10 cellular contexts compared by ENCODE assay signal in the genomic region with DNA sequence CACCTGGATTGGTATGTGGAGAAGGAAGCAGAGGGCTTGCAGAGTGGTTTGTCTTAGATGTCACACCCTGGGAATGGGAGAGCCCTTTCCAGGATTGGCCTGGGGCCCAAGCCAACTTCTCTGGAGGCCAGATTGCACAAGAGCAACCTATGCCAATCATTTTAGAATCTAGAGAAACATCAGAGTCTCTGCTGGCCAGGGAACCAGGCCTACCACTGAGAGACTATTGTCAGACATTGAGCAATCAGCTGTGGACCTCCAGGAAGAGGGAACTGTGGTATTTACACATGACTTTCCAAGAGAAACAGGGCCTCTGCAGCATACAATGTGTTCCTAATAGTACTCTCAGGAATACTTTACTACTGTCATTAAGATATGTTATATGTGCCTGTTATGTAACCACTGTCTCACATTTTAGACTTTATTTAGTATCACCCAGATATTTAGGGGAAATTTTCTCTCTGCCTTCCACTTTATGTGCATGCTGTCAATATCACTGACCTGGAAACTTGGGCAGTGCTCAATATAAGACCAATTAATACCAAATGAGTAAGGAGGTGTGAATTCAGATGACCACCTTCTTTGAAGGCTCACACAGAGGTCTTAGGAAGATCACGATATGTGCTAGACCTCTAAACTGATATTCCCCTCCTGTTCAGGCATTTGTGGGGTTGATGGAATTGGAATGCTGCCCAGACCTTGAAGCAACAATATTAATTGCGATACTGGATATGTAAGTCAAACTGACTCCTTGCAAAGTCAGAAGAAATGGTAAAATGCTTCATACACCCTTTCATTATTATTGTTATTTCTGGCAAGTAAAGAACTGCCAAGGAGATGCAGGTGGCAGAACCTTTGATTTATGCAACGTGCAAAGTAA. TPM values are rescaled to one million over a fixed set of nuclear protein-coding genes. Genes with fewer than 3 reads are reported as not detected.
DNase-seq lines count a peak whose midpoint lies in the region; ATAC-seq and TF ChIP-seq lines count a peak whose summit lies in the region.
"Had no signal": no experiment of that assay in that cellular context is flagged by ENCODE, and none has a peak within 500 bp of the region (broad histone marks: within the 10 kb centered on the region; RNA-seq: fewer than 3 reads in every experiment).

No MANE protein-coding gene starts in this region.

- ATAC-seq in GM19351 (IDR thresholded peaks at IDR 0.05; ENCODE audit: unreplicated experiment): no peak
- ATAC-seq: activated CD8-positive, alpha-beta T cell treated with anti-CD3 and anti-CD28 coated beads for 36 hours had no signal

- H3K36me3 ChIP-seq in BJ (ENCODE audit: control insufficient read depth, insufficient read depth, low read length): no peaks in the 10 kb centered on the region

- no peak for TF ChIP-seq CTCF in BJ (IDR thresholded peaks at IDR 0.05; ENCODE audit: insufficient read depth, low read depth, low read length)

- DNase-seq in BJ (ENCODE audit: low read depth): peak; percentile 44
- DNase-seq in NCI-H146 treated with DMSO at 0.1 percent for 48 hours (lab: John Stamatoyannopoulos, UW; ENCODE audit: unreplicated experiment): peak; percentile 39
- DNase-seq in dermis microvascular lymphatic vessel endothelial cell (ENCODE audit: low read depth in 2 of 2): peak; percentile 4 to 31
- peak; percentile 37 for DNase-seq in medulla oblongata (ENCODE audit: extremely low spot score)
- no peak for DNase-seq in activated CD4-positive, alpha-beta T cell treated with anti-CD3 and anti-CD28 coated beads, Interleukin-2, amount 50 U/mL, for 1 hour
- DNase-seq in RPMI8226: no peak
- no peak for DNase-seq in NCI-H2227 (lab: John Stamatoyannopoulos, UW; ENCODE audit: unreplicated experiment)
- DNase-seq: activated CD8-positive, alpha-beta T cell treated with anti-CD3 and anti-CD28 coated beads for 36 hours; hippocampal formation had no signal

- POLR2A ChIA-PET in BJ (lab: Charles Lee): no interaction called here

- CTCF ChIA-PET in BJ (lab: Yijun Ruan, JAX): interaction anchor here (1.7 kb wide), 1 partner anchor 15 kb away, joined by 3 read pairs; no protein-coding TSS in a partner anchor

- no peak overlapping the region for H3K4me3 ChIP-seq in BJ (ENCODE audit: low read depth, low read length)

- no peaks in the 10 kb centered on the region for H3K27me3 ChIP-seq in BJ (ENCODE audit: control insufficient read depth, insufficient read depth, low read length)

RNA-seq across cellular contexts. Expression of a gene that starts 20.5 kb away (rescaled TPM):
- 0.29 and 0.43 TPM in 2 replicates for polyA plus RNA-seq in BJ (2011; rRNA removed)
- 0.10 and 0.28 TPM in 2 replicates for polyA minus RNA-seq in BJ (2011; rRNA and poly(A)+ RNA removed)
- 1.2 and 2.1 TPM in 2 replicates for total RNA-seq in dermis microvascular lymphatic vessel endothelial cell

RNA-seq across cellular contexts. Expression of a gene that starts 50.9 kb away (rescaled TPM):
- 11.4 and 32.9 TPM in 2 replicates for polyA plus RNA-seq in BJ (2011; rRNA removed)
- polyA minus RNA-seq in BJ (2011; rRNA and poly(A)+ RNA removed): 9.9 and 11.0 TPM in 2 replicates
- 4.6 and 5.8 TPM in 2 replicates for total RNA-seq in dermis microvascular lymphatic vessel endothelial cell

Comparison
In these comparisons a context has a peak if more than half of its experiments do, and no peak if none do; other contexts are left out.
1. DNase-seq: peak in BJ (single experiment), NCI-H146 treated with DMSO at 0.1 percent for 48 hours (single experiment), dermis microvascular lymphatic vessel endothelial cell (2 of 2) and medulla oblongata (single experiment); none in activated CD4-positive, alpha-beta T cell treated with anti-CD3 and anti-CD28 coated beads, Interleukin-2, amount 50 U/mL, for 1 hour (single experiment), RPMI8226 (single experiment) and NCI-H2227 (single experiment).